Comparison of ENCODE assay signal across 28 cellular contexts in genomic region chr13:80161219-80161618, GRCh38.
DNase-seq lines count a peak whose midpoint lies in the region; ATAC-seq and TF ChIP-seq lines count a peak whose summit lies in the region.
"Had no signal": no experiment of that assay in that cellular context is flagged by ENCODE, and none has a peak within 500 bp of the region (broad histone marks: within the 10 kb centered on the region; RNA-seq: fewer than 3 reads in every experiment).

No MANE protein-coding gene starts in this region.

- H3K27me3 Mint-ChIP-seq in neural progenitor cell (ENCODE audit: insufficient read depth, low read depth): peaks cover 8% of the 10 kb centered on the region
- H3K27me3 Mint-ChIP-seq: activated naive CD4-positive, alpha-beta T cell treated with anti-CD3 and anti-CD28 coated beads, Interleukin-2, amount 50 U/mL, for 24 hours; activated T-helper 17 cell treated with anti-CD3 and anti-CD28 coated beads, Interleukin-2, amount 50 U/mL, for 72 hours; B cell had no signal

- no peak for TF ChIP-seq CTCF in neural progenitor cell (IDR thresholded peaks at IDR 0.05)

- H3K27me3 ChIP-seq in neural progenitor cell: no peaks in the 10 kb centered on the region
- H3K27me3 ChIP-seq: breast epithelium, gastrocnemius medialis, thyroid gland, uterus had no signal

- DNase-seq in NOMO-1 treated with dmso at 0.1 percent for 144 hours (lab: John Stamatoyannopoulos, UW; ENCODE audit: unreplicated experiment) (peak; percentile 59), neural progenitor cell (ENCODE audit: low spot score) (no peak), DMS 273 (lab: John Stamatoyannopoulos, UW; ENCODE audit: unreplicated experiment) (no peak), putamen (ENCODE audit: low spot score) (no peak)
- DNase-seq: ACHN; activated CD8-positive, alpha-beta T cell treated with anti-CD3 and anti-CD28 coated beads, Interleukin-2, amount 10 ng/mL, durations not matched to agents 7 days and 5 days; amygdala; CD8-positive, alpha-beta T cell; DMS 273 treated with DMSO at 0.1 percent for 48 hours; EL; gastrocnemius medialis; kidney; left ventricle myocardium superior; NCI-H1048; NCI-H446; NCI-H748 treated with DMSO at 0.1 percent for 48 hours; SK-N-SH; thyroid gland; uterus had no signal

- ATAC-seq in GM18511 (IDR thresholded peaks at IDR 0.05; ENCODE audit: unreplicated experiment) (peak; percentile 60), HG02870 (IDR thresholded peaks at IDR 0.05; ENCODE audit: unreplicated experiment) (peak; percentile 59), GM19328 (IDR thresholded peaks at IDR 0.05; ENCODE audit: unreplicated experiment) (no peak)
- ATAC-seq: activated CD8-positive, alpha-beta T cell treated with anti-CD3 and anti-CD28 coated beads, Interleukin-2, amount 10 ng/mL, durations not matched to agents 7 days and 5 days; activated T-helper 17 cell treated with anti-CD3 and anti-CD28 coated beads, Interleukin-2, amount 50 U/mL, for 72 hours; CD8-positive, alpha-beta T cell; gastrocnemius medialis; left ventricle myocardium superior; sciatic nerve had no signal

- H3K36me3 ChIP-seq in neural progenitor cell: no peaks in the 10 kb centered on the region
- H3K36me3 ChIP-seq: breast epithelium, gastrocnemius medialis, prostate gland, thyroid gland, uterus had no signal

- peaks cover 11% of the 10 kb centered on the region for H3K9me3 Mint-ChIP-seq in neural progenitor cell
- H3K9me3 Mint-ChIP-seq: activated naive CD4-positive, alpha-beta T cell treated with anti-CD3 and anti-CD28 coated beads, Interleukin-2, amount 50 U/mL, for 24 hours; CD8-positive, alpha-beta T cell had no signal

- no peaks in the 10 kb centered on the region for H3K4me1 ChIP-seq in neural progenitor cell
- H3K4me1 ChIP-seq: breast epithelium, gastrocnemius medialis, prostate gland, thyroid gland, uterus had no signal

- H4K20me1 ChIP-seq in neural progenitor cell (ENCODE audit: low read depth): no peaks in the 10 kb centered on the region

- no peak overlapping the region for H3K4me2 ChIP-seq in neural progenitor cell
- H3K4me2 ChIP-seq: SK-N-SH had no signal

- H3K79me2 ChIP-seq in neural progenitor cell (ENCODE audit: low read depth): no peaks in the 10 kb centered on the region

- no peak overlapping the region for H3K4me3 Mint-ChIP-seq in neural progenitor cell
- H3K4me3 Mint-ChIP-seq: activated CD8-positive, alpha-beta T cell treated with anti-CD3 and anti-CD28 coated beads, Interleukin-2, amount 10 ng/mL, durations not matched to agents 7 days and 5 days; activated naive CD4-positive, alpha-beta T cell treated with anti-CD3 and anti-CD28 coated beads, Interleukin-2, amount 50 U/mL, for 24 hours; activated T-helper 17 cell treated with anti-CD3 and anti-CD28 coated beads, Interleukin-2, amount 50 U/mL, for 72 hours; B cell; CD8-positive, alpha-beta T cell had no signal

- H3K27ac ChIP-seq in neural progenitor cell: no peak overlapping the region
- H3K27ac ChIP-seq: breast epithelium, gastrocnemius medialis, prostate gland, thyroid gland, uterus had no signal

- H3K27ac Mint-ChIP-seq in neural progenitor cell: no peak overlapping the region
- H3K27ac Mint-ChIP-seq: activated CD8-positive, alpha-beta T cell treated with anti-CD3 and anti-CD28 coated beads, Interleukin-2, amount 10 ng/mL, durations not matched to agents 7 days and 5 days; activated naive CD4-positive, alpha-beta T cell treated with anti-CD3 and anti-CD28 coated beads, Interleukin-2, amount 50 U/mL, for 24 hours; activated T-helper 17 cell treated with anti-CD3 and anti-CD28 coated beads, Interleukin-2, amount 50 U/mL, for 72 hours; B cell; CD8-positive, alpha-beta T cell had no signal

- H3K4me1 Mint-ChIP-seq in neural progenitor cell: peaks cover 2% of the 10 kb centered on the region
- H3K4me1 Mint-ChIP-seq: activated naive CD4-positive, alpha-beta T cell treated with anti-CD3 and anti-CD28 coated beads, Interleukin-2, amount 50 U/mL, for 24 hours; activated T-helper 17 cell treated with anti-CD3 and anti-CD28 coated beads, Interleukin-2, amount 50 U/mL, for 72 hours; B cell had no signal

- H3K36me3 Mint-ChIP-seq in neural progenitor cell: peaks cover 7% of the 10 kb centered on the region
- H3K36me3 Mint-ChIP-seq: activated naive CD4-positive, alpha-beta T cell treated with anti-CD3 and anti-CD28 coated beads, Interleukin-2, amount 50 U/mL, for 24 hours; CD8-positive, alpha-beta T cell had no signal

- H2AFZ ChIP-seq in neural progenitor cell (replicated peaks): peak overlapping the region; percentile 72

- H3F3A ChIP-seq in neural progenitor cell (ENCODE audit: low read depth): no peaks in the 10 kb centered on the region

- no peak overlapping the region for H3K4me3 ChIP-seq in neural progenitor cell
- H3K4me3 ChIP-seq: breast epithelium, gastrocnemius medialis, prostate gland, thyroid gland, uterus had no signal

- H3K9me3 ChIP-seq in neural progenitor cell (ENCODE audit: low read depth): no peaks in the 10 kb centered on the region
- H3K9me3 ChIP-seq: breast epithelium, gastrocnemius medialis, prostate gland, SK-N-SH, thyroid gland, uterus had no signal

- H3K9ac ChIP-seq in neural progenitor cell: no peak overlapping the region
- H3K9ac ChIP-seq: SK-N-SH had no signal
